In the genomic region with DNA sequence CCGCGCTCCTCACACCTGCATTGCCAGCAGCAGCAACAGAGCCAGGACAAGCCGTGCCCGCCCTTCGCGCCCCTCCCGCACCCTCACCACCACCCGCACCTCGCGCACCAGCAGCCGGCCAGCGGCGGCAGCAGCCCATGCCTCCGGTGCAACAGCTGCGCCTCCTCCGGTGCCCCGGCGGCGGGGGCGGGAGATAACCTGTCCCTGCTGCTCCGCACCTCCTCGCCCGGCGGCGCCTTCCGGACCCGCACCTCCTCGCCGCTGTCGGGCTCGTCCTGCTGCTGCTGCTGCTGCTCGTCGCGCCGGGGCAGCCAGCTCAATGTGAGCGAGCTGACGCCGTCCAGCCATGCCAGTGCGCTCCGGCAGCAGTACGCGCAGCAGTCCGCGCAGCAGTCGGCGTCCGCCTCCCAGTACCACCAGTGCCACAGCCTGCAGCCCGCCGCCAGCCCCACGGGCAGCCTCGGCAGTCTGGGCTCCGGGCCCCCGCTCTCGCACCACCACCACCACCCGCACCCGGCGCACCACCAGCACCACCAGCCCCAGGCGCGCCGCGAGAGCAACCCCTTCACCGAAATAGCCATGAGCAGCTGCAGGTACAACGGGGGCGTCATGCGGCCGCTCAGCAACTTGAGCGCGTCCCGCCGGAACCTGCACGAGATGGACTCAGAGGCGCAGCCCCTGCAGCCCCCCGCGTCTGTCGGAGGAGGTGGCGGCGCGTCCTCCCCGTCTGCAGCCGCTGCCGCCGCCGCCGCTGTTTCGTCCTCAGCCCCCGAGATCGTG, we compare ENCODE assay signal across 9 cellular contexts. TPM values are rescaled to one million over a fixed set of nuclear protein-coding genes. Genes with fewer than 3 reads are reported as not detected.
DNase-seq lines count a peak whose midpoint lies in the region; ATAC-seq and TF ChIP-seq lines count a peak whose summit lies in the region.
"Had no signal": no experiment of that assay in that cellular context is flagged by ENCODE, and none has a peak within 500 bp of the region (broad histone marks: within the 10 kb centered on the region; RNA-seq: fewer than 3 reads in every experiment).

No MANE protein-coding gene starts in this region.

- TF ChIP-seq CTCF in AG04450 (IDR thresholded peaks at IDR 0.05; ENCODE audit: low read depth, low read length): no peak
- TF ChIP-seq CTCF in tibial nerve (IDR thresholded peaks at IDR 0.05): no peak

- no peak overlapping the region for H3K27ac Mint-ChIP-seq in effector memory CD8-positive, alpha-beta T cell

- TF ChIP-seq EP300 in tibial nerve (IDR thresholded peaks at IDR 0.05): no peak

- H3K9me3 Mint-ChIP-seq in effector memory CD8-positive, alpha-beta T cell: peaks cover 0 to 3% of the 10 kb centered on the region in 2 donors

- no peaks in the 10 kb centered on the region for H3K36me3 Mint-ChIP-seq in effector memory CD8-positive, alpha-beta T cell (ENCODE audit: insufficient read depth)

- peaks cover 27 to 29% of the 10 kb centered on the region in 2 donors for H3K27me3 Mint-ChIP-seq in effector memory CD8-positive, alpha-beta T cell

- no peaks in the 10 kb centered on the region for H3K36me3 ChIP-seq in tibial nerve

- TF ChIP-seq POLR2A in tibial nerve (IDR thresholded peaks at IDR 0.05): no peak

- H3K4me3 ChIP-seq in AG04450 (ENCODE audit: low read depth, low read length): peak overlapping the region; percentile 69
- peak overlapping the region; percentile 19 to 50 (median 36) for H3K4me3 ChIP-seq in tibial nerve

- WGBS in tibial nerve, 2 donors: 0 to 1% methylated on average over 26 to 85 of the region's 87 CpGs

- H3K9me3 ChIP-seq in AG04450 (ENCODE audit: control insufficient read depth, insufficient read depth, low read length): no peaks in the 10 kb centered on the region; the same call in 1 of the 2 replicates
- no peaks in the 10 kb centered on the region for H3K9me3 ChIP-seq in tibial nerve

- H3K4me1 Mint-ChIP-seq in effector memory CD8-positive, alpha-beta T cell (ENCODE audit: low read depth in 2 of 2): peaks cover 0 to 3% of the 10 kb centered on the region in 2 donors

- ATAC-seq in GM18861 (IDR thresholded peaks at IDR 0.05; ENCODE audit: unreplicated experiment): peak; percentile 15
- peak; percentile 21 for ATAC-seq in HG03342 (IDR thresholded peaks at IDR 0.05; ENCODE audit: unreplicated experiment)
- ATAC-seq in effector memory CD8-positive, alpha-beta T cell (replicated peaks): no peak

- POLR2A ChIA-PET in AG04450 (lab: Yijun Ruan, JAX): no interaction called here

- H3K27ac ChIP-seq in AG04450 (ENCODE audit: low read depth, low read length) (no peak overlapping the region), tibial nerve (no peak overlapping the region)
- H3K27ac ChIP-seq: epithelial cell of prostate had no signal

- DNase-seq in AG04450 (ENCODE audit: low read depth, low spot score): no peak
- peak; percentile 62 for DNase-seq in astrocyte of the hippocampus (ENCODE audit: low read depth, low spot score)
- peak; percentile 42 for DNase-seq in kidney tubule cell (ENCODE audit: low spot score)
- no peak for DNase-seq in tibial nerve (ENCODE audit: low spot score in 2 of 2)
- no peak for DNase-seq in effector memory CD8-positive, alpha-beta T cell
- DNase-seq in SHP77 treated with DMSO at 0.1 percent for 48 hours (lab: John Stamatoyannopoulos, UW): no peak

- H3K4me3 Mint-ChIP-seq in effector memory CD8-positive, alpha-beta T cell: no peak overlapping the region

- H3K27me3 ChIP-seq in AG04450 (ENCODE audit: control insufficient read depth, insufficient read depth, low read length) (peaks cover 35% of the 10 kb centered on the region), tibial nerve (peaks cover 0 to 69% of the 10 kb centered on the region in 2 donors)

- CTCF ChIA-PET in AG04450 (lab: Charles Lee): interaction anchor here (0.6 to 1.2 kb wide), 2 partner anchors 86 to 88 kb away, joined by 3 read pairs; no protein-coding TSS in a partner anchor

- peaks cover 0 to 39% (median 18%) of the 10 kb centered on the region in 4 donors for H3K4me1 ChIP-seq in tibial nerve

RNA-seq across cellular contexts. Expression of a gene that starts 0.5 kb away (rescaled TPM):
- 0.86 and 1.2 TPM in 2 replicates for polyA plus RNA-seq in AG04450 (2011; rRNA removed)
- 1.1 and 1.3 TPM in 2 replicates for polyA minus RNA-seq in AG04450 (2011; rRNA and poly(A)+ RNA removed)
- under 1 TPM in 2 of 4 donors, not detected in 2; 0.20 to 0.42 TPM for total RNA-seq in tibial nerve

Comparison
In these comparisons a context has a peak if more than half of its experiments do, and no peak if none do; other contexts are left out.
1. DNase-seq: peak in astrocyte of the hippocampus (single experiment) and kidney tubule cell (single experiment); none in AG04450 (single experiment), tibial nerve (0 of 2), effector memory CD8-positive, alpha-beta T cell (0 of 3) and SHP77 treated with DMSO at 0.1 percent for 48 hours (single experiment).